In the genomic region with DNA sequence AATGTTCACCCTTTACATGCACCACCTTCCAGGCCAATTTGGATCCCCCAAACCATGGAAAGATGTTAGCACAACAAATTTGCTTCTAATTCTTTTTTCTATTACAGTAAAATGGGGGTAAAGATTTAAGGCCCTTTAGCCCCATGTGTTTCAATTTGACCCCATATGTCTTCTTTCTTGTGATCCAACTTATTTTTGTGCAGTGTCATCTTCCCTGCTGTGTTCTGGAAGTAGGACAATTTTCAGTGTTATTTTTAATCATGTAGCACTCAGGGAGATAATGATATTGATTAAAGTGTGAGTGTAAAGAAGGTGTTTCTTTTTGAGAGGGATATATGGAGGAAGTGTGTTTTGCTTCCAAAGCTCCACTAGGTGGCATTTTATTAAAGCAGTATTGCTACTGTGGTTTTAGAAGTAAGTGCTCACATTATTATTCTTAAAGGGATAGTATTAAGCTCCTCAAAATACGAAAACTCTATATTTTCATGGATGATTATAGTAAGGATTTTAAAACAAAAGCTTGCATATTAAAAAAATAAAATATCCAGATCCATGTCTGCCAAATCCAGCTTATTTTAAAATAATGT, we compare ENCODE assay signal across 8 cellular contexts.
DNase-seq lines count a peak whose midpoint lies in the region; ATAC-seq and TF ChIP-seq lines count a peak whose summit lies in the region.

No MANE protein-coding gene starts in this region.

- no peak overlapping the region for H3K4me3 ChIP-seq in fibroblast of villous mesenchyme (ENCODE audit: low read depth, low read length)

- no peak for TF ChIP-seq CTCF in fibroblast of villous mesenchyme (IDR thresholded peaks at IDR 0.05; ENCODE audit: insufficient read depth, low read depth, low read length)

- ATAC-seq in GM21529 (IDR thresholded peaks at IDR 0.05; ENCODE audit: unreplicated experiment) (peak; percentile 66), HG03139 (IDR thresholded peaks at IDR 0.05; ENCODE audit: unreplicated experiment) (no peak)

- peak; percentile 9 for DNase-seq in DMS 273 treated with DMSO at 0.1 percent for 48 hours (lab: John Stamatoyannopoulos, UW)
- DNase-seq in NCI-H69 (lab: John Stamatoyannopoulos, UW) = peak; percentile 66
- DNase-seq in fibroblast of villous mesenchyme (ENCODE audit: low read depth) = peak; percentile 1
- no peak for DNase-seq in activated CD4-positive, alpha-beta T cell treated with anti-CD3 and anti-CD28 coated beads, Interleukin-2, amount 50 U/mL, for 1 hour
- DNase-seq in LoVo (ENCODE audit: low spot score) = no peak
- no peak for DNase-seq in AML-193 (lab: John Stamatoyannopoulos, UW)

Comparison
In these comparisons a context has a peak if more than half of its experiments do, and no peak if none do; other contexts are left out.
1. DNase-seq: peak in DMS 273 treated with DMSO at 0.1 percent for 48 hours (single experiment), NCI-H69 (single experiment) and fibroblast of villous mesenchyme (single experiment); none in activated CD4-positive, alpha-beta T cell treated with anti-CD3 and anti-CD28 coated beads, Interleukin-2, amount 50 U/mL, for 1 hour (single experiment), LoVo (single experiment) and AML-193 (0 of 2).